ENCODE assay signal across 15 cellular contexts in the genomic region with DNA sequence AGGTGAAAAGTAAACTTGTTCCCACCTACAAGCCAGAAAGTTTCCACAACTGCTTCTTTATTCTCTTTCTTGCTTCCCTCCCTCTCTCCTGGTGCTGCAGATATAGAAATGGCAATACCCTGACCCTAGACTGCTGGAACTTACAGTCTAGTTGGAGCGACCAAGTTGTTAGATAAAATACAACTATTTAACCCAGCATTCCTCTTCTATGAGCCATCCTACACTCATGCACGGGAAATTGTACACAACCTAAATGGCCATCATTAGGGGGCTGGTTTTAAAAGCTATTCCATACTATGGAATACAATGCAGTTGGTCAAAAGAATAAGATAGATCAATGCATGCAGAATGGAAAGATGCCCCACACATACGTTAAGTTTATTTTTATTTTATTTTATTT.
"Had no signal": no experiment of that assay in that cellular context is flagged by ENCODE, and none has a peak within 500 bp of the region (broad histone marks: within the 10 kb centered on the region; RNA-seq: fewer than 3 reads in every experiment).

No MANE protein-coding gene starts in this region.

- H3K4me1 Mint-ChIP-seq: activated CD4-positive, alpha-beta T cell treated with anti-CD3 and anti-CD28 coated beads, Interleukin-2, amount 10 ng/mL, durations not matched to agents 7 days and 5 days had no signal

- ATAC-seq: upper lobe of right lung had no signal

- H3K27ac ChIP-seq: colonic mucosa, ovary, sigmoid colon, upper lobe of right lung had no signal

- H3K9me3 ChIP-seq: colonic mucosa, ovary, sigmoid colon, upper lobe of right lung had no signal

- H3K4me3 Mint-ChIP-seq: activated B cell treated with CpG ODN at 0.5 μM for 24 hours; activated CD4-positive, alpha-beta T cell treated with anti-CD3 and anti-CD28 coated beads, Interleukin-2, amount 10 ng/mL, durations not matched to agents 7 days and 5 days; activated naive CD4-positive, alpha-beta T cell treated with anti-CD3 and anti-CD28 coated beads, Interleukin-2, amount 50 U/mL, for 24 hours; mesothelial cell of epicardium; neural crest cell; T-helper 1 cell treated with Interleukin-12 subunit alpha and Interleukin-12 subunit beta and Interleukin-4 antibody, amounts not matched to agents 30 μg/mL and 1 μg/mL, for 36 hours had no signal

- DNase-seq: activated B cell treated with CpG ODN at 0.5 μM for 24 hours; activated CD4-positive, alpha-beta T cell treated with anti-CD3 and anti-CD28 coated beads, Interleukin-2, amount 10 ng/mL, durations not matched to agents 7 days and 5 days; activated CD8-positive, alpha-beta memory T cell treated with anti-CD3 and anti-CD28 coated beads for 24 hours; colonic mucosa; hippocampal formation; ovary; sigmoid colon; stimulated activated CD4-positive, alpha-beta T cell treated with anti-CD3 and anti-CD28 coated beads, Interleukin-2, amount 100 ng/mL, for 48 hours; stimulated activated naive CD4-positive, alpha-beta T cell treated with Interleukin-2 at 50 U/mL for 16 hours; upper lobe of right lung had no signal

- H3K36me3 Mint-ChIP-seq: activated naive CD4-positive, alpha-beta T cell treated with anti-CD3 and anti-CD28 coated beads, Interleukin-2, amount 50 U/mL, for 24 hours had no signal

- H3K9me3 Mint-ChIP-seq: activated B cell treated with CpG ODN at 0.5 μM for 24 hours; activated CD4-positive, alpha-beta T cell treated with anti-CD3 and anti-CD28 coated beads, Interleukin-2, amount 10 ng/mL, durations not matched to agents 7 days and 5 days; activated naive CD4-positive, alpha-beta T cell treated with anti-CD3 and anti-CD28 coated beads, Interleukin-2, amount 50 U/mL, for 24 hours; activated T-helper 2 cell treated with anti-CD3 and anti-CD28 coated beads, Interferon-gamma antibody, Interleukin-2, Interleukin-4, amounts not matched to agents 10 μg/mL and 5 μg/mL and 100 μg/mL, durations not matched to agents 14 hours and 24 hours and 36 hours; mesothelial cell of epicardium; neural crest cell; T-helper 1 cell treated with Interleukin-12 subunit alpha and Interleukin-12 subunit beta and Interleukin-4 antibody, amounts not matched to agents 30 μg/mL and 1 μg/mL, for 36 hours had no signal

- H3K4me3 ChIP-seq: colonic mucosa, ovary, sigmoid colon, upper lobe of right lung had no signal

- H3K4me1 ChIP-seq: colonic mucosa, upper lobe of right lung had no signal

- H3K36me3 ChIP-seq: colonic mucosa, ovary, sigmoid colon, upper lobe of right lung had no signal

- H3K27me3 ChIP-seq: ovary, sigmoid colon, upper lobe of right lung had no signal

- H3K27ac Mint-ChIP-seq: activated B cell treated with CpG ODN at 0.5 μM for 24 hours; activated CD4-positive, alpha-beta T cell treated with anti-CD3 and anti-CD28 coated beads, Interleukin-2, amount 10 ng/mL, durations not matched to agents 7 days and 5 days; activated naive CD4-positive, alpha-beta T cell treated with anti-CD3 and anti-CD28 coated beads, Interleukin-2, amount 50 U/mL, for 24 hours; activated T-helper 2 cell treated with anti-CD3 and anti-CD28 coated beads, Interferon-gamma antibody, Interleukin-2, Interleukin-4, amounts not matched to agents 10 μg/mL and 5 μg/mL and 100 μg/mL, durations not matched to agents 14 hours and 24 hours and 36 hours; mesothelial cell of epicardium; T-helper 1 cell treated with Interleukin-12 subunit alpha and Interleukin-12 subunit beta and Interleukin-4 antibody, amounts not matched to agents 30 μg/mL and 1 μg/mL, for 36 hours had no signal
